In genomic region chr22:46269564-46269963, GRCh38 we compare ENCODE assay signal across 1 cellular context.
TF ChIP-seq lines count a peak whose summit lies in the region.

No MANE protein-coding gene starts in this region.

TF ChIP-seq in K562, 482 proteins besides CTCF, POLR2A, EP300 and RAD21:
- TF ChIP-seq BMI1 (IDR thresholded peaks at IDR 0.05; ENCODE audit: low read length) (no peak), ID3 (CRISPR knock-in tag; IDR thresholded peaks at IDR 0.05) (no peak), ID3 (tag; IDR thresholded peaks at IDR 0.05) (no peak), SMARCA4 (IDR thresholded peaks at IDR 0.05) (no peak), BRF1 (IDR thresholded peaks at IDR 0.05; ENCODE audit: borderline replicate concordance, extremely low read depth, insufficient read length) (no peak), GMEB1 (CRISPR knock-in tag; IDR thresholded peaks at IDR 0.05) (no peak), ATF3 (IDR thresholded peaks at IDR 0.05) (no peak), ATF3 (CRISPR knock-in tag; conservative IDR thresholded peaks at IDR 0.05) (no peak)
